1 cellular context compared by ENCODE assay signal in the genomic region with DNA sequence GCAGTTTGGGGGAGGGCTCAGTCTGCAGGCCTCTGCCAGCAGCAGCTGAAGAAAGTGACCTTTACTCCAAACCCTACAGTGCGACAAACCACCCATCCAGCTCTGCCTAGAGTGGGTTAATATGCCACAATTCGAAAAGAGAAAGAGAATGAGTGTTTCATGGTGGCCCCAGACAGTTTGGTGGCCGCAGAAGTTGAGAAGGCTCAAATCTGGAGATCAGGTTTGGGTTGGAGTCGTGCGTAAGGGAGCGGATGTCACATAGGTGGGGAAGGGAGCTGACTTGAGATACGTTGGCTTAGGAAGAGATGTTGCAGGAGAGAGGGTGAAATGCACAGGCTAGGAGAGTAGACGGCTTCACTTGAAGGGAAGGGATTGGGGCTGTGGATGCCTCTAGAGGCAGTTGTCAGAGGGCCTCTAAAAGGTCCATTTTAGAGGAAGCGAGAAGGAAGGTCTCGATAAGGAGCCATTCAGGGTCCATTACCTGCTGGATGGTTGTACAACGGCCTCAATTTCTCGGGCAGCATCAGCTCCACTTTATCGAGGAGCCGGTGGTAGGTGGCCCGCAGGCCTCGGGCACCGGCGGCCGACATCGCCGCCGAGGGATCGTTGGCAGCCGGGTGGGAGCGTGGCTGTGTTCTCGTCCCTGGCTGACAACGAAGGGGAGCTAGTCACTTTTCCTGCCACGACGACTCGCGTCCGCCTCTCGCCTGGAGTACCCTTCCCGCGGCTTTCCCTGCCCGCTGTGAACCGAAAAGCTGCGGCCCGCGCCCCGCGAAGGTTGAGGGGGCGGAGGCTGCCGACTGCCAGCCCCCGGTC.
TF ChIP-seq lines count a peak whose summit lies in the region.

No MANE protein-coding gene starts in this region.

TF ChIP-seq in HepG2, 621 proteins besides CTCF, POLR2A, EP300 and RAD21 (continued from another document and continues in another):
- TF ChIP-seq, protein P1, sequence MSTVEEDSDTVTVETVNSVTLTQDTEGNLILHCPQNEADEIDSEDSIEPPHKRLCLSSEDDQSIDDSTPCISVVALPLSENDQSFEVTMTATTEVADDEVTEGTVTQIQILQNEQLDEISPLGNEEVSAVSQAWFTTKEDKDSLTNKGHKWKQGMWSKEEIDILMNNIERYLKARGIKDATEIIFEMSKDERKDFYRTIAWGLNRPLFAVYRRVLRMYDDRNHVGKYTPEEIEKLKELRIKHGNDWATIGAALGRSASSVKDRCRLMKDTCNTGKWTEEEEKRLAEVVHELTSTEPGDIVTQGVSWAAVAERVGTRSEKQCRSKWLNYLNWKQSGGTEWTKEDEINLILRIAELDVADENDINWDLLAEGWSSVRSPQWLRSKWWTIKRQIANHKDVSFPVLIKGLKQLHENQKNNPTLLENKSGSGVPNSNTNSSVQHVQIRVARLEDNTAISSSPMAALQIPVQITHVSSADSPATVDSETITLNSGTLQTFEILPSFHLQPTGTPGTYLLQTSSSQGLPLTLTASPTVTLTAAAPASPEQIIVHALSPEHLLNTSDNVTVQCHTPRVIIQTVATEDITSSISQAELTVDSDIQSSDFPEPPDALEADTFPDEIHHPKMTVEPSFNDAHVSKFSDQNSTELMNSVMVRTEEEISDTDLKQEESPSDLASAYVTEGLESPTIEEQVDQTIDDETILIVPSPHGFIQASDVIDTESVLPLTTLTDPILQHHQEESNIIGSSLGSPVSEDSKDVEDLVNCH (CRISPR knock-in tag; IDR thresholded peaks at IDR 0.05), result no peak
- no peak for TF ChIP-seq ZMYM4 (CRISPR knock-in tag; IDR thresholded peaks at IDR 0.05)
- peak; percentile 59; the same call in 1 of the 2 replicates for TF ChIP-seq SIN3A (IDR thresholded peaks at IDR 0.05; ENCODE audit: borderline replicate concordance, low read depth, low read length)
- no peak for TF ChIP-seq PRMT3 (CRISPR knock-in tag; IDR thresholded peaks at IDR 0.05; ENCODE audit: borderline replicate concordance, low read depth)
- no peak for TF ChIP-seq ZFP36 (IDR thresholded peaks at IDR 0.05; ENCODE audit: borderline replicate concordance, low read depth, low read length, partially characterized antibody)
- no peak for TF ChIP-seq ZNF317 (CRISPR knock-in tag; IDR thresholded peaks at IDR 0.05)
- TF ChIP-seq, protein P2, sequence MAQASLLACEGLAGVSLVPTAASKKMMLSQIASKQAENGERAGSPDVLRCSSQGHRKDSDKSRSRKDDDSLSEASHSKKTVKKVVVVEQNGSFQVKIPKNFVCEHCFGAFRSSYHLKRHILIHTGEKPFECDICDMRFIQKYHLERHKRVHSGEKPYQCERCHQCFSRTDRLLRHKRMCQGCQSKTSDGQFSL (CRISPR knock-in tag; IDR thresholded peaks at IDR 0.05), result no peak
- 0 out of 2 replicates have a peak, but pooled peaks have one; percentile 2 for TF ChIP-seq REL (CRISPR knock-in tag; conservative IDR thresholded peaks at IDR 0.05)
- TF ChIP-seq, protein P3, sequence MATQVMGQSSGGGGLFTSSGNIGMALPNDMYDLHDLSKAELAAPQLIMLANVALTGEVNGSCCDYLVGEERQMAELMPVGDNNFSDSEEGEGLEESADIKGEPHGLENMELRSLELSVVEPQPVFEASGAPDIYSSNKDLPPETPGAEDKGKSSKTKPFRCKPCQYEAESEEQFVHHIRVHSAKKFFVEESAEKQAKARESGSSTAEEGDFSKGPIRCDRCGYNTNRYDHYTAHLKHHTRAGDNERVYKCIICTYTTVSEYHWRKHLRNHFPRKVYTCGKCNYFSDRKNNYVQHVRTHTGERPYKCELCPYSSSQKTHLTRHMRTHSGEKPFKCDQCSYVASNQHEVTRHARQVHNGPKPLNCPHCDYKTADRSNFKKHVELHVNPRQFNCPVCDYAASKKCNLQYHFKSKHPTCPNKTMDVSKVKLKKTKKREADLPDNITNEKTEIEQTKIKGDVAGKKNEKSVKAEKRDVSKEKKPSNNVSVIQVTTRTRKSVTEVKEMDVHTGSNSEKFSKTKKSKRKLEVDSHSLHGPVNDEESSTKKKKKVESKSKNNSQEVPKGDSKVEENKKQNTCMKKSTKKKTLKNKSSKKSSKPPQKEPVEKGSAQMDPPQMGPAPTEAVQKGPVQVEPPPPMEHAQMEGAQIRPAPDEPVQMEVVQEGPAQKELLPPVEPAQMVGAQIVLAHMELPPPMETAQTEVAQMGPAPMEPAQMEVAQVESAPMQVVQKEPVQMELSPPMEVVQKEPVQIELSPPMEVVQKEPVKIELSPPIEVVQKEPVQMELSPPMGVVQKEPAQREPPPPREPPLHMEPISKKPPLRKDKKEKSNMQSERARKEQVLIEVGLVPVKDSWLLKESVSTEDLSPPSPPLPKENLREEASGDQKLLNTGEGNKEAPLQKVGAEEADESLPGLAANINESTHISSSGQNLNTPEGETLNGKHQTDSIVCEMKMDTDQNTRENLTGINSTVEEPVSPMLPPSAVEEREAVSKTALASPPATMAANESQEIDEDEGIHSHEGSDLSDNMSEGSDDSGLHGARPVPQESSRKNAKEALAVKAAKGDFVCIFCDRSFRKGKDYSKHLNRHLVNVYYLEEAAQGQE (IDR thresholded peaks at IDR 0.05; ENCODE audit: borderline replicate concordance in 1 of 2, low read depth in 1 of 2, low read length in 2 of 2), result peak in 1 of 2 experiments; percentile 35; a peak in 1 of 4 replicates
- TF ChIP-seq ZSCAN20 (CRISPR knock-in tag; IDR thresholded peaks at IDR 0.05; ENCODE audit: borderline replicate concordance), result peak; percentile 56; the same call in 1 of the 2 replicates
- TF ChIP-seq, protein P4, sequence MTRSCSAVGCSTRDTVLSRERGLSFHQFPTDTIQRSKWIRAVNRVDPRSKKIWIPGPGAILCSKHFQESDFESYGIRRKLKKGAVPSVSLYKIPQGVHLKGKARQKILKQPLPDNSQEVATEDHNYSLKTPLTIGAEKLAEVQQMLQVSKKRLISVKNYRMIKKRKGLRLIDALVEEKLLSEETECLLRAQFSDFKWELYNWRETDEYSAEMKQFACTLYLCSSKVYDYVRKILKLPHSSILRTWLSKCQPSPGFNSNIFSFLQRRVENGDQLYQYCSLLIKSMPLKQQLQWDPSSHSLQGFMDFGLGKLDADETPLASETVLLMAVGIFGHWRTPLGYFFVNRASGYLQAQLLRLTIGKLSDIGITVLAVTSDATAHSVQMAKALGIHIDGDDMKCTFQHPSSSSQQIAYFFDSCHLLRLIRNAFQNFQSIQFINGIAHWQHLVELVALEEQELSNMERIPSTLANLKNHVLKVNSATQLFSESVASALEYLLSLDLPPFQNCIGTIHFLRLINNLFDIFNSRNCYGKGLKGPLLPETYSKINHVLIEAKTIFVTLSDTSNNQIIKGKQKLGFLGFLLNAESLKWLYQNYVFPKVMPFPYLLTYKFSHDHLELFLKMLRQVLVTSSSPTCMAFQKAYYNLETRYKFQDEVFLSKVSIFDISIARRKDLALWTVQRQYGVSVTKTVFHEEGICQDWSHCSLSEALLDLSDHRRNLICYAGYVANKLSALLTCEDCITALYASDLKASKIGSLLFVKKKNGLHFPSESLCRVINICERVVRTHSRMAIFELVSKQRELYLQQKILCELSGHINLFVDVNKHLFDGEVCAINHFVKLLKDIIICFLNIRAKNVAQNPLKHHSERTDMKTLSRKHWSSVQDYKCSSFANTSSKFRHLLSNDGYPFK (CRISPR knock-in tag; IDR thresholded peaks at IDR 0.05; ENCODE audit: borderline replicate concordance), result no peak; the same call in 1 of the 2 replicates
- TF ChIP-seq FOXC1 (CRISPR knock-in tag; IDR thresholded peaks at IDR 0.05; ENCODE audit: borderline replicate concordance), result 0 out of 2 replicates have a peak, but pooled peaks have one; percentile 23
- no peak for TF ChIP-seq EZH2 (conservative IDR thresholded peaks at IDR 0.05; ENCODE audit: low read depth, low read length)
- no peak for TF ChIP-seq ZNF451 (CRISPR knock-in tag; IDR thresholded peaks at IDR 0.05)
- TF ChIP-seq, protein P5, sequence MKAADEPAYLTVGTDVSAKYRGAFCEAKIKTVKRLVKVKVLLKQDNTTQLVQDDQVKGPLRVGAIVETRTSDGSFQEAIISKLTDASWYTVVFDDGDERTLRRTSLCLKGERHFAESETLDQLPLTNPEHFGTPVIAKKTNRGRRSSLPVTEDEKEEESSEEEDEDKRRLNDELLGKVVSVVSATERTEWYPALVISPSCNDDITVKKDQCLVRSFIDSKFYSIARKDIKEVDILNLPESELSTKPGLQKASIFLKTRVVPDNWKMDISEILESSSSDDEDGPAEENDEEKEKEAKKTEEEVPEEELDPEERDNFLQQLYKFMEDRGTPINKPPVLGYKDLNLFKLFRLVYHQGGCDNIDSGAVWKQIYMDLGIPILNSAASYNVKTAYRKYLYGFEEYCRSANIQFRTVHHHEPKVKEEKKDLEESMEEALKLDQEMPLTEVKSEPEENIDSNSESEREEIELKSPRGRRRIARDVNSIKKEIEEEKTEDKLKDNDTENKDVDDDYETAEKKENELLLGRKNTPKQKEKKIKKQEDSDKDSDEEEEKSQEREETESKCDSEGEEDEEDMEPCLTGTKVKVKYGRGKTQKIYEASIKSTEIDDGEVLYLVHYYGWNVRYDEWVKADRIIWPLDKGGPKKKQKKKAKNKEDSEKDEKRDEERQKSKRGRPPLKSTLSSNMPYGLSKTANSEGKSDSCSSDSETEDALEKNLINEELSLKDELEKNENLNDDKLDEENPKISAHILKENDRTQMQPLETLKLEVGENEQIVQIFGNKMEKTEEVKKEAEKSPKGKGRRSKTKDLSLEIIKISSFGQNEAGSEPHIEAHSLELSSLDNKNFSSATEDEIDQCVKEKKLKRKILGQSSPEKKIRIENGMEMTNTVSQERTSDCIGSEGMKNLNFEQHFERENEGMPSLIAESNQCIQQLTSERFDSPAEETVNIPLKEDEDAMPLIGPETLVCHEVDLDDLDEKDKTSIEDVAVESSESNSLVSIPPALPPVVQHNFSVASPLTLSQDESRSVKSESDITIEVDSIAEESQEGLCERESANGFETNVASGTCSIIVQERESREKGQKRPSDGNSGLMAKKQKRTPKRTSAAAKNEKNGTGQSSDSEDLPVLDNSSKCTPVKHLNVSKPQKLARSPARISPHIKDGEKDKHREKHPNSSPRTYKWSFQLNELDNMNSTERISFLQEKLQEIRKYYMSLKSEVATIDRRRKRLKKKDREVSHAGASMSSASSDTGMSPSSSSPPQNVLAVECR (CRISPR knock-in tag; IDR thresholded peaks at IDR 0.05; ENCODE audit: borderline replicate concordance), result peak; percentile 79
- no peak for TF ChIP-seq CC2D1A (CRISPR knock-in tag; IDR thresholded peaks at IDR 0.05)
- TF ChIP-seq TOE1 (CRISPR knock-in tag; IDR thresholded peaks at IDR 0.05), result no peak
- TF ChIP-seq YEATS4 (CRISPR knock-in tag; IDR thresholded peaks at IDR 0.05; ENCODE audit: borderline replicate concordance), result no peak
- TF ChIP-seq SALL1 (CRISPR knock-in tag; IDR thresholded peaks at IDR 0.05), result peak; percentile 59
- no peak for TF ChIP-seq JUNB (CRISPR knock-in tag; IDR thresholded peaks at IDR 0.05; ENCODE audit: borderline replicate concordance)
- TF ChIP-seq HOXD1 (CRISPR knock-in tag; IDR thresholded peaks at IDR 0.05), result no peak
- no peak; the same call in 1 of the 2 replicates for TF ChIP-seq ZSCAN21 (CRISPR knock-in tag; IDR thresholded peaks at IDR 0.05; ENCODE audit: borderline replicate concordance)
- TF ChIP-seq FOXJ3 (CRISPR knock-in tag; IDR thresholded peaks at IDR 0.05; ENCODE audit: borderline replicate concordance), result no peak
- TF ChIP-seq ZNF367 (CRISPR knock-in tag; IDR thresholded peaks at IDR 0.05; ENCODE audit: borderline replicate concordance), result peak; percentile 16; the same call in 1 of the 2 replicates
- TF ChIP-seq, protein P6, sequence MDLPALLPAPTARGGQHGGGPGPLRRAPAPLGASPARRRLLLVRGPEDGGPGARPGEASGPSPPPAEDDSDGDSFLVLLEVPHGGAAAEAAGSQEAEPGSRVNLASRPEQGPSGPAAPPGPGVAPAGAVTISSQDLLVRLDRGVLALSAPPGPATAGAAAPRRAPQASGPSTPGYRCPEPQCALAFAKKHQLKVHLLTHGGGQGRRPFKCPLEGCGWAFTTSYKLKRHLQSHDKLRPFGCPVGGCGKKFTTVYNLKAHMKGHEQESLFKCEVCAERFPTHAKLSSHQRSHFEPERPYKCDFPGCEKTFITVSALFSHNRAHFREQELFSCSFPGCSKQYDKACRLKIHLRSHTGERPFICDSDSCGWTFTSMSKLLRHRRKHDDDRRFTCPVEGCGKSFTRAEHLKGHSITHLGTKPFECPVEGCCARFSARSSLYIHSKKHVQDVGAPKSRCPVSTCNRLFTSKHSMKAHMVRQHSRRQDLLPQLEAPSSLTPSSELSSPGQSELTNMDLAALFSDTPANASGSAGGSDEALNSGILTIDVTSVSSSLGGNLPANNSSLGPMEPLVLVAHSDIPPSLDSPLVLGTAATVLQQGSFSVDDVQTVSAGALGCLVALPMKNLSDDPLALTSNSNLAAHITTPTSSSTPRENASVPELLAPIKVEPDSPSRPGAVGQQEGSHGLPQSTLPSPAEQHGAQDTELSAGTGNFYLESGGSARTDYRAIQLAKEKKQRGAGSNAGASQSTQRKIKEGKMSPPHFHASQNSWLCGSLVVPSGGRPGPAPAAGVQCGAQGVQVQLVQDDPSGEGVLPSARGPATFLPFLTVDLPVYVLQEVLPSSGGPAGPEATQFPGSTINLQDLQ (CRISPR knock-in tag; IDR thresholded peaks at IDR 0.05), result no peak
- TF ChIP-seq NR2F1 (CRISPR knock-in tag; IDR thresholded peaks at IDR 0.05), result 0 out of 4 replicates have a peak, but pooled peaks of 1 of the 2 experiments have one; percentile 2
- no peak for TF ChIP-seq ZNF839 (CRISPR knock-in tag; IDR thresholded peaks at IDR 0.05; ENCODE audit: borderline replicate concordance)
- TF ChIP-seq ZNF232 (CRISPR knock-in tag; IDR thresholded peaks at IDR 0.05; ENCODE audit: borderline replicate concordance), result peak; percentile 63; the same call in 1 of the 2 replicates
- TF ChIP-seq TCF12 (IDR thresholded peaks at IDR 0.05), result no peak
- peak; percentile 49; the same call in 1 of the 2 replicates for TF ChIP-seq TCF12 (CRISPR knock-in tag; IDR thresholded peaks at IDR 0.05)
- 0 out of 2 replicates have a peak, but pooled peaks have one; percentile 14 for TF ChIP-seq BCL6 (CRISPR knock-in tag; IDR thresholded peaks at IDR 0.05)
- TF ChIP-seq, protein P7, sequence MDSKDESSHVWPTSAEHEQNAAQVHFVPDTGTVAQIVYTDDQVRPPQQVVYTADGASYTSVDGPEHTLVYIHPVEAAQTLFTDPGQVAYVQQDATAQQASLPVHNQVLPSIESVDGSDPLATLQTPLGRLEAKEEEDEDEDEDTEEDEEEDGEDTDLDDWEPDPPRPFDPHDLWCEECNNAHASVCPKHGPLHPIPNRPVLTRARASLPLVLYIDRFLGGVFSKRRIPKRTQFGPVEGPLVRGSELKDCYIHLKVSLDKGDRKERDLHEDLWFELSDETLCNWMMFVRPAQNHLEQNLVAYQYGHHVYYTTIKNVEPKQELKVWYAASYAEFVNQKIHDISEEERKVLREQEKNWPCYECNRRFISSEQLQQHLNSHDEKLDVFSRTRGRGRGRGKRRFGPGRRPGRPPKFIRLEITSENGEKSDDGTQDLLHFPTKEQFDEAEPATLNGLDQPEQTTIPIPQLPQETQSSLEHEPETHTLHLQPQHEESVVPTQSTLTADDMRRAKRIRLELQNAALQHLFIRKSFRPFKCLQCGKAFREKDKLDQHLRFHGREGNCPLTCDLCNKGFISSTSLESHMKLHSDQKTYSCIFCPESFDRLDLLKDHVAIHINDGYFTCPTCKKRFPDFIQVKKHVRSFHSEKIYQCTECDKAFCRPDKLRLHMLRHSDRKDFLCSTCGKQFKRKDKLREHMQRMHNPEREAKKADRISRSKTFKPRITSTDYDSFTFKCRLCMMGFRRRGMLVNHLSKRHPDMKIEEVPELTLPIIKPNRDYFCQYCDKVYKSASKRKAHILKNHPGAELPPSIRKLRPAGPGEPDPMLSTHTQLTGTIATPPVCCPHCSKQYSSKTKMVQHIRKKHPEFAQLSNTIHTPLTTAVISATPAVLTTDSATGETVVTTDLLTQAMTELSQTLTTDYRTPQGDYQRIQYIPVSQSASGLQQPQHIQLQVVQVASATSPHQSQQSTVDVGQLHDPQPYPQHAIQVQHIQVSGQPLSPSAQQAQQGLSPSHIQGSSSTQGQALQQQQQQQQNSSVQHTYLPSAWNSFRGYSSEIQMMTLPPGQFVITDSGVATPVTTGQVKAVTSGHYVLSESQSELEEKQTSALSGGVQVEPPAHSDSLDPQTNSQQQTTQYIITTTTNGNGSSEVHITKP (CRISPR knock-in tag; IDR thresholded peaks at IDR 0.05; ENCODE audit: low read depth), result no peak; the same call in 1 of the 2 replicates
- no peak for TF ChIP-seq DNMT1 (CRISPR knock-in tag; IDR thresholded peaks at IDR 0.05)
